ENCODE assay signal across 8 cellular contexts in the genomic region with DNA sequence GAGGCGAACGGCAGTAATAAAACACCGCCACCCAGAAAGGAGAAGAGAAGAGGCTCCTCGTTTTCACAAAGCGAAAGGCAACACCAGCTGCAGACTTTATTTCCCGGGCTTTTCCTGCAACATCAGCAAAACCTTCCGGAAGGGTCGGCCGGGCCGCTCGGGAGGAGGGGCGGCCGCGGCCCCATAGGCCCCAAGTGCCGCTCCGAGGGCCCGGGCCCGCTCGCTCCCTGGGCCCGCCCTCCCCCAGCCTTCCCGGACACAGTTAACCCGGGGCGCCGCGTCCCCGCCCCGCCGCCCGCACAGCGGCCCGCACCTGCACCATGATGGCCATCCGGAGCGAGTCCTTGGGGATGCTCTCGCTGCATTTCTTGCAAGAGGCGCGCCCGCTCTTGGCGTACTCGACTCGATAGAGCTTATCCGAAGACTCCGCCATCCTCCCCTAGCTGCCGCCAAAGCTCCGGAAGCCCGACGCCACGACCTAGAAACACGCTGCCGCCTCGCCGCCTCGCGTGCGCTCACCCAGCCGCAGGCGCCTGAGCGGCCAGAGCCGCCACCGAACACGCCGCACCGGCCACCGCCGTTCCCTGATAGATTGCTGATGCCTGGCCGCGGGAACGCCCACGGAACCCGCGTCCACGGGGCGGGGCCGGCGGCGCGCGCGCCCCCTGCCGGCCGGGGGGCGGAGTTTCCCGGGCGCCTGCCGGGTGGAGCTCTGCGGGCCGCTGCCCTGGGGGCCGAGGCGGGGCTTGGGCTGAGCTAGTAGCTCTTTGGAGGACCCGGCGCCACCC. TPM values are rescaled to one million over a fixed set of nuclear protein-coding genes. Genes with fewer than 3 reads are reported as not detected.
A peak's percentile ranks its signal among the peaks of the same experiment; 100 is the strongest.
DNase-seq lines count a peak whose midpoint lies in the region; ATAC-seq and TF ChIP-seq lines count a peak whose summit lies in the region.

A gene (minus strand): TSS at position 597 of the 788 bp plus-strand sequence. CDS start 164 bp downstream, at position 433.

- no peak for TF ChIP-seq EP300 in ovary (IDR thresholded peaks at IDR 0.05)

- H3K27ac ChIP-seq in ovary (peak within 1 kb of the TSS; percentile 40 to 67), thymus (ENCODE audit: low read depth) (peak within 1 kb of the TSS; percentile 84)

- H3K9me3 ChIP-seq in ovary = no peaks in the 10 kb centered on the region
- H3K9me3 ChIP-seq in thymus (ENCODE audit: control insufficient read depth) = no peaks in the 10 kb centered on the region

- H3K27me3 ChIP-seq in ovary = no peaks in the 10 kb centered on the region
- H3K27me3 ChIP-seq in thymus (ENCODE audit: control insufficient read depth, insufficient read depth) = no peaks in the 10 kb centered on the region

- H3K9me3 Mint-ChIP-seq in activated naive CD4-positive, alpha-beta T cell treated with anti-CD3 and anti-CD28 coated beads, Interleukin-2, amount 50 U/mL, for 72 hours = peaks cover 0 to 5% of the 10 kb centered on the region in 2 donors

- H3K4me1 ChIP-seq in ovary (ENCODE audit: insufficient read depth) (peaks cover 17% of the 10 kb centered on the region), thymus (ENCODE audit: control insufficient read depth, insufficient read depth, low read length) (peaks cover 11% of the 10 kb centered on the region)

- no peaks in the 10 kb centered on the region for H3K36me3 ChIP-seq in ovary
- no peaks in the 10 kb centered on the region for H3K36me3 ChIP-seq in thymus (ENCODE audit: control insufficient read depth, insufficient read depth)

- ATAC-seq in HG02610 (IDR thresholded peaks at IDR 0.05; ENCODE audit: unreplicated experiment) = peak; percentile 75
- ATAC-seq in activated naive CD4-positive, alpha-beta T cell treated with anti-CD3 and anti-CD28 coated beads, Interleukin-2, amount 50 U/mL, for 72 hours = peak; percentile 87 to 95

- 0 to 1% (median 1%) methylated on average over 55 to 90 of the region's 90 CpGs for whole genome bisulfite sequencing in ovary, 3 donors
- under 1% methylated on average over 90 of the region's 90 CpGs for whole genome bisulfite sequencing in thymus

- intact Hi-C loops in ovary (cut with DNase I) = no loop called here

- DNase-seq in GM12865 (ENCODE audit: low read depth) = peak; percentile 96
- peak; percentile 83 for DNase-seq in NCI-H1092 (lab: John Stamatoyannopoulos, UW)
- DNase-seq in SKM-1 (lab: John Stamatoyannopoulos, UW; ENCODE audit: unreplicated experiment) = peak; percentile 90
- DNase-seq in activated naive CD4-positive, alpha-beta T cell treated with anti-CD3 and anti-CD28 coated beads, Interleukin-2, amount 50 U/mL, for 72 hours (ENCODE audit: low spot score in 2 of 2) = peak; percentile 92 to 94
- peak; percentile 90 for DNase-seq in glomerular visceral epithelial cell (ENCODE audit: extremely low spot score)
- peak; percentile 87 to 93 (median 90) for DNase-seq in ovary

- peaks cover 15 to 20% of the 10 kb centered on the region in 2 donors for H3K36me3 Mint-ChIP-seq in activated naive CD4-positive, alpha-beta T cell treated with anti-CD3 and anti-CD28 coated beads, Interleukin-2, amount 50 U/mL, for 72 hours

- peak within 1 kb of the TSS; percentile 95 to 99 for H3K27ac Mint-ChIP-seq in activated naive CD4-positive, alpha-beta T cell treated with anti-CD3 and anti-CD28 coated beads, Interleukin-2, amount 50 U/mL, for 72 hours

- H3K4me3 ChIP-seq in GM12865 (ENCODE audit: low read depth, low read length) (peak within 1 kb of the TSS; percentile 94), ovary (peak within 1 kb of the TSS; percentile 75), thymus (ENCODE audit: low read length) (peak within 1 kb of the TSS; percentile 80)

- TF ChIP-seq CTCF in GM12865 (IDR thresholded peaks at IDR 0.05; ENCODE audit: insufficient read depth, low read depth, low read length, missing control alignments) (peak; percentile 66), ovary (IDR thresholded peaks at IDR 0.05) (peak; percentile 64 to 90 (median 84))

- peak; percentile 48 for TF ChIP-seq POLR2A in ovary (IDR thresholded peaks at IDR 0.05)

RNA-seq across cellular contexts. Expression of the gene that starts here (rescaled TPM):
- 100 to 1,000 TPM; 176 to 234 TPM for total RNA-seq in activated naive CD4-positive, alpha-beta T cell treated with anti-CD3 and anti-CD28 coated beads, Interleukin-2, amount 50 U/mL, for 72 hours
- total RNA-seq in ovary = 10 to 100 TPM; 35.9 to 71.4 (median 63.1) TPM
- polyA plus RNA-seq in ovary = 10 to 100 TPM; 24.7 to 74.6 TPM
- polyA plus RNA-seq in thymus = 36.7 TPM

Comparison
In these comparisons a context has a peak if more than half of its experiments do, and no peak if none do; other contexts are left out.
1. Peak in every context shown above with its lines: DNase-seq, ATAC-seq, H3K4me3 ChIP-seq and H3K27ac ChIP-seq.